10 cellular contexts compared by ENCODE assay signal in genomic region chr15:70799667-70800450, GRCh38. TPM values are rescaled to one million over a fixed set of nuclear protein-coding genes. Genes with fewer than 3 reads are reported as not detected.
DNase-seq lines count a peak whose midpoint lies in the region; ATAC-seq, FAIRE-seq and TF ChIP-seq lines count a peak whose summit lies in the region.
"Had no signal": no experiment of that assay in that cellular context is flagged by ENCODE, and none has a peak within 500 bp of the region (broad histone marks: within the 10 kb centered on the region; RNA-seq: fewer than 3 reads in every experiment).

No MANE protein-coding gene starts in this region.

- H3K9me3 ChIP-seq in lung (ENCODE audit: control insufficient read depth in 2 of 2, insufficient read depth in 1 of 2, low read length in 1 of 2) (peaks cover 0 to 2% of the 10 kb centered on the region in 2 donors), Peyer's patch (no peaks in the 10 kb centered on the region)

- TF ChIP-seq POLR2A in Peyer's patch (IDR thresholded peaks at IDR 0.05), result no peak

- H3K27me3 ChIP-seq in lung (ENCODE audit: control insufficient read depth, insufficient read depth) (no peaks in the 10 kb centered on the region), H7 (ENCODE audit: control insufficient read depth, insufficient read depth, low read length) (no peaks in the 10 kb centered on the region), Peyer's patch (no peaks in the 10 kb centered on the region)

- H3K4me1 ChIP-seq in lung (ENCODE audit: control insufficient read depth in 2 of 2, insufficient read depth in 2 of 2, low read length in 2 of 2) (peaks cover 0 to 4% of the 10 kb centered on the region in 2 donors), Peyer's patch (peaks cover 0 to 8% (median 0%) of the 10 kb centered on the region in 4 donors)

- 68 to 81% methylated on average over 9 of the region's 9 CpGs for WGBS in lung, 2 donors

- H3K27ac ChIP-seq in lung (ENCODE audit: low read depth in 1 of 2, low read length in 1 of 2) (peak overlapping the region in 1 of 2 donors; percentile 83), Peyer's patch (no peak overlapping the region)

- H3K4me3 ChIP-seq in lung (no peak overlapping the region), H7 (ENCODE audit: insufficient read depth, low read depth, low read length) (no peak overlapping the region), Peyer's patch (no peak overlapping the region)

- ATAC-seq in lung (ENCODE audit: insufficient read depth, low FRiP score) (peak; percentile 82), GM18511 (IDR thresholded peaks at IDR 0.05; ENCODE audit: unreplicated experiment) (no peak)
- ATAC-seq: activated CD8-positive, alpha-beta T cell treated with anti-CD3 and anti-CD28 coated beads for 36 hours had no signal

- peak; percentile 46 for DNase-seq in MV-4-11 (lab: John Stamatoyannopoulos, UW)
- peak; percentile 74 for DNase-seq in lung (ENCODE audit: low spot score)
- DNase-seq in urothelium cell line (ENCODE audit: low spot score), result peak; percentile 70
- no peak for DNase-seq in H7
- no peak for DNase-seq in Peyer's patch
- DNase-seq in HuH-7 (ENCODE audit: low spot score), result no peak
- DNase-seq: activated CD8-positive, alpha-beta T cell treated with anti-CD3 and anti-CD28 coated beads for 36 hours; hippocampal formation had no signal

- FAIRE-seq in endometrium (lab: Jason Lieb, UNC), result peak; percentile 39
- FAIRE-seq in urothelium cell line (lab: Jason Lieb, UNC), result no peak

- no peak for TF ChIP-seq CTCF in lung (IDR thresholded peaks at IDR 0.05; ENCODE audit: control extremely low read depth, extremely low read depth)
- TF ChIP-seq CTCF in Peyer's patch (IDR thresholded peaks at IDR 0.05), result no peak

- H3K36me3 ChIP-seq in lung (ENCODE audit: control insufficient read depth in 2 of 2, insufficient read depth in 2 of 2, low read length in 2 of 2) (no peaks in the 10 kb centered on the region), H7 (replicated peaks; ENCODE audit: control insufficient read depth, insufficient read depth, low read length) (no peaks in the 10 kb centered on the region), Peyer's patch (no peaks in the 10 kb centered on the region)

RNA-seq across cellular contexts. Expression of gene UACA, which starts 36.5 kb away (rescaled TPM):
- total RNA-seq in lung, result 100 to 1,000 TPM in 1 of 2 donors, 10 to 100 TPM in 1; 37.1 to 195 TPM
- 10 to 100 TPM in 1 of 2 donors, 1 to 10 TPM in 1; 9.2 to 38.7 TPM for polyA plus RNA-seq in lung
- 21.1 and 29.2 TPM in 2 replicates for total RNA-seq in H7 (2014; rRNA removed; shearing (Covaris generic))
- 10 to 100 TPM; 41.8 to 59.1 (median 46.9) TPM for total RNA-seq in Peyer's patch

RNA-seq across cellular contexts. Expression of gene LARP6, which starts 54.1 kb away (rescaled TPM):
- total RNA-seq in lung (1 to 10 TPM; 4.2 to 8.6 TPM), Peyer's patch (10 to 100 TPM in 1 of 4 donors, 1 to 10 TPM in 2, under 1 TPM in 1; 0.35 to 23.9 (median 6.0) TPM)
- polyA plus RNA-seq in lung, result 1 to 10 TPM; 5.0 to 8.7 TPM
- 22.9 and 25.1 TPM in 2 replicates for total RNA-seq in H7 (2014; rRNA removed; shearing (Covaris generic))

Comparison
In these comparisons a context has a peak if more than half of its experiments do, and no peak if none do; other contexts are left out.
1. DNase-seq: peak in MV-4-11 (single experiment), lung (single experiment) and urothelium cell line (single experiment); none in H7 (single experiment), Peyer's patch (0 of 3) and HuH-7 (single experiment).